25 cellular contexts compared by ENCODE assay signal in the genomic region with DNA sequence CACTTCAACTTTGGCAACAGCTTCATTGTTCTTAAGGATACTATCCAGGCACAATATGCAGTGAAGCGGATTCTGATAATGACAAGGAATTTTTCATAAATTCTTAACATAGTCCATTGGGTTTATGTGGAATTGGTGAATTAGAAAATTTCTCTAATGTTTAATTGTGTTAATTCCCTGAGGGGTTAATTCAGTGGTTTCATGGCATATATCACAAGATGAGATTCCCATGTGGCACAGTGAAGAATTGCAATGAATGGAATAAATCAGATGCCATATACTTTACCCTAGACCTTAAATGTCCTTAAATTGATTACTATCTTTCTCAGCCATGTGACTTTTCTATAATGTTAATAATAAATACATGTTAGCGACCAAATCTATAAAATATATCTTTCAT.
"Had no signal": no experiment of that assay in that cellular context is flagged by ENCODE, and none has a peak within 500 bp of the region (broad histone marks: within the 10 kb centered on the region; RNA-seq: fewer than 3 reads in every experiment).

No MANE protein-coding gene starts in this region.

- H3K4me1 ChIP-seq: adrenal gland, psoas muscle, upper lobe of right lung had no signal

- H3K27me3 ChIP-seq: adrenal gland, neutrophil, ovary, upper lobe of right lung had no signal

- H3K4me3 ChIP-seq: adrenal gland, coronary artery, ovary, psoas muscle, upper lobe of right lung had no signal

- H3K4me3 Mint-ChIP-seq: activated naive CD8-positive, alpha-beta T cell; activated T-cell treated with anti-CD3 and anti-CD28 coated beads, Interleukin-2, amount 50 U/mL, for 24 hours; activated T-helper 17 cell treated with anti-CD3 and anti-CD28 coated beads, Interleukin-2, amount 50 U/mL, for 72 hours; mesothelial cell of epicardium; naive thymus-derived CD8-positive, alpha-beta T cell; WTC11 had no signal

- H3K4me1 Mint-ChIP-seq: activated T-helper 17 cell treated with anti-CD3 and anti-CD28 coated beads, Interleukin-2, amount 50 U/mL, for 72 hours had no signal

- H3K36me3 Mint-ChIP-seq: activated naive CD8-positive, alpha-beta T cell; mesothelial cell of epicardium; naive thymus-derived CD8-positive, alpha-beta T cell had no signal

- H3K27ac Mint-ChIP-seq: activated naive CD8-positive, alpha-beta T cell; activated T-cell treated with anti-CD3 and anti-CD28 coated beads, Interleukin-2, amount 50 U/mL, for 24 hours; activated T-helper 17 cell treated with anti-CD3 and anti-CD28 coated beads, Interleukin-2, amount 50 U/mL, for 72 hours; mesothelial cell of epicardium; naive thymus-derived CD8-positive, alpha-beta T cell; WTC11 had no signal

- H3K27ac ChIP-seq: adrenal gland, coronary artery, neutrophil, ovary, psoas muscle, upper lobe of right lung had no signal

- DNase-seq: activated CD4-positive, alpha-beta T cell treated with anti-CD3 and anti-CD28 coated beads, Interleukin-2, amount 50 U/mL, for 4 hours; activated CD8-positive, alpha-beta memory T cell treated with anti-CD3 and anti-CD28 coated beads for 24 hours; activated CD8-positive, alpha-beta memory T cell treated with anti-CD3 and anti-CD28 coated beads, Interleukin-2, amount 50 U/mL, for 4 hours; activated T-cell treated with anti-CD3 and anti-CD28 coated beads, Interleukin-2, amount 50 U/mL, for 24 hours; adrenal gland; erythroblast; hippocampal formation; left ventricle myocardium superior; mammary epithelial cell; naive thymus-derived CD8-positive, alpha-beta T cell; ovary; psoas muscle; right cardiac atrium; stimulated activated CD4-positive, alpha-beta T cell treated with anti-CD3 and anti-CD28 coated beads, Interleukin-4, amount 100 ng/mL, for 24 hours; stimulated activated naive CD8-positive, alpha-beta T cell treated with anti-CD3 and anti-CD28 coated beads, Interleukin-15, Interleukin-2, amounts not matched to agents 100 U/mL and 50 U/mL, for 24 hours; T1000; upper lobe of right lung had no signal

- FAIRE-seq: bronchial epithelial cell, frontal cortex had no signal

- H3K27me3 Mint-ChIP-seq: activated naive CD8-positive, alpha-beta T cell; activated T-cell treated with anti-CD3 and anti-CD28 coated beads, Interleukin-2, amount 50 U/mL, for 24 hours; activated T-helper 17 cell treated with anti-CD3 and anti-CD28 coated beads, Interleukin-2, amount 50 U/mL, for 72 hours; naive thymus-derived CD8-positive, alpha-beta T cell had no signal

- H3K9me3 ChIP-seq: adrenal gland, neutrophil, ovary, psoas muscle, upper lobe of right lung had no signal

- ATAC-seq: activated T-helper 17 cell treated with anti-CD3 and anti-CD28 coated beads, Interleukin-2, amount 50 U/mL, for 72 hours; left ventricle myocardium superior; naive thymus-derived CD8-positive, alpha-beta T cell; psoas muscle; right cardiac atrium; stimulated activated naive CD8-positive, alpha-beta T cell treated with anti-CD3 and anti-CD28 coated beads, Interleukin-15, Interleukin-2, amounts not matched to agents 100 U/mL and 50 U/mL, for 24 hours; upper lobe of right lung; WTC11 had no signal

- H3K36me3 ChIP-seq: adrenal gland, neutrophil, ovary, upper lobe of right lung had no signal
